8 cellular contexts compared by ENCODE assay signal in genomic region chr20:19211661-19212523, GRCh38. TPM values are rescaled to one million over a fixed set of nuclear protein-coding genes. Genes with fewer than 3 reads are reported as not detected.
DNase-seq lines count a peak whose midpoint lies in the region; ATAC-seq and TF ChIP-seq lines count a peak whose summit lies in the region.

No MANE protein-coding gene starts in this region.

- H3K9me3 Mint-ChIP-seq in activated naive CD8-positive, alpha-beta T cell treated with anti-CD3 and anti-CD28 coated beads, Interleukin-2, amount 10 ng/mL, durations not matched to agents 7 days and 5 days = no peaks in the 10 kb centered on the region
- H3K9me3 Mint-ChIP-seq in activated naive CD8-positive, alpha-beta T cell treated with anti-CD3 and anti-CD28 coated beads for 36 hours = no peaks in the 10 kb centered on the region
- no peaks in the 10 kb centered on the region for H3K9me3 Mint-ChIP-seq in immature natural killer cell
- H3K9me3 Mint-ChIP-seq in stimulated activated memory B cell treated with anti-CD40 and anti-IgM and Interleukin-4, amounts not matched to agents 10 μg/mL and 1 μg/mL and 100 μg/mL, for 72 hours = no peaks in the 10 kb centered on the region

- H3K36me3 Mint-ChIP-seq in activated naive CD8-positive, alpha-beta T cell treated with anti-CD3 and anti-CD28 coated beads, Interleukin-2, amount 10 ng/mL, durations not matched to agents 7 days and 5 days = no peaks in the 10 kb centered on the region
- no peaks in the 10 kb centered on the region for H3K36me3 Mint-ChIP-seq in activated naive CD8-positive, alpha-beta T cell treated with anti-CD3 and anti-CD28 coated beads for 36 hours
- no peaks in the 10 kb centered on the region for H3K36me3 Mint-ChIP-seq in immature natural killer cell
- H3K36me3 Mint-ChIP-seq in stimulated activated memory B cell treated with anti-CD40 and anti-IgM and Interleukin-4, amounts not matched to agents 10 μg/mL and 1 μg/mL and 100 μg/mL, for 72 hours = no peaks in the 10 kb centered on the region

- peak overlapping the region; percentile 68 for H2AFZ ChIP-seq in smooth muscle cell (ENCODE audit: low read depth)

- peaks cover 1% of the 10 kb centered on the region for H3K4me1 Mint-ChIP-seq in activated naive CD8-positive, alpha-beta T cell treated with anti-CD3 and anti-CD28 coated beads, Interleukin-2, amount 10 ng/mL, durations not matched to agents 7 days and 5 days
- no peaks in the 10 kb centered on the region for H3K4me1 Mint-ChIP-seq in activated naive CD8-positive, alpha-beta T cell treated with anti-CD3 and anti-CD28 coated beads for 36 hours
- H3K4me1 Mint-ChIP-seq in immature natural killer cell = peaks cover 0 to 1% of the 10 kb centered on the region in 2 donors
- peaks cover 6% of the 10 kb centered on the region for H3K4me1 Mint-ChIP-seq in stimulated activated memory B cell treated with anti-CD40 and anti-IgM and Interleukin-4, amounts not matched to agents 10 μg/mL and 1 μg/mL and 100 μg/mL, for 72 hours

- H3F3A ChIP-seq in smooth muscle cell (ENCODE audit: low read depth) = no peaks in the 10 kb centered on the region

- DNase-seq in activated naive CD8-positive, alpha-beta T cell treated with anti-CD3 and anti-CD28 coated beads, Interleukin-2, amount 10 ng/mL, durations not matched to agents 7 days and 5 days = no peak
- no peak for DNase-seq in activated naive CD8-positive, alpha-beta T cell treated with anti-CD3 and anti-CD28 coated beads for 36 hours
- no peak for DNase-seq in astrocyte of the cerebellum (ENCODE audit: low read depth)
- no peak for DNase-seq in immature natural killer cell
- DNase-seq in smooth muscle cell (lab: John Stamatoyannopoulos, UW; ENCODE audit: unreplicated experiment) = no peak
- no peak for DNase-seq in SIG-M5 (lab: John Stamatoyannopoulos, UW)

- no peaks in the 10 kb centered on the region for H3K36me3 ChIP-seq in smooth muscle cell (ENCODE audit: low read depth)

- H3K27me3 Mint-ChIP-seq in activated naive CD8-positive, alpha-beta T cell treated with anti-CD3 and anti-CD28 coated beads, Interleukin-2, amount 10 ng/mL, durations not matched to agents 7 days and 5 days = peaks cover 56% of the 10 kb centered on the region
- H3K27me3 Mint-ChIP-seq in activated naive CD8-positive, alpha-beta T cell treated with anti-CD3 and anti-CD28 coated beads for 36 hours = peaks cover 59% of the 10 kb centered on the region
- H3K27me3 Mint-ChIP-seq in immature natural killer cell (ENCODE audit: low read depth in 3 of 3) = peaks cover 4 to 27% (median 19%) of the 10 kb centered on the region in 3 donors
- peaks cover 70% of the 10 kb centered on the region for H3K27me3 Mint-ChIP-seq in stimulated activated memory B cell treated with anti-CD40 and anti-IgM and Interleukin-4, amounts not matched to agents 10 μg/mL and 1 μg/mL and 100 μg/mL, for 72 hours

- no peak overlapping the region for H3K27ac Mint-ChIP-seq in activated naive CD8-positive, alpha-beta T cell treated with anti-CD3 and anti-CD28 coated beads, Interleukin-2, amount 10 ng/mL, durations not matched to agents 7 days and 5 days
- no peak overlapping the region for H3K27ac Mint-ChIP-seq in activated naive CD8-positive, alpha-beta T cell treated with anti-CD3 and anti-CD28 coated beads for 36 hours
- no peak overlapping the region for H3K27ac Mint-ChIP-seq in immature natural killer cell
- H3K27ac Mint-ChIP-seq in stimulated activated memory B cell treated with anti-CD40 and anti-IgM and Interleukin-4, amounts not matched to agents 10 μg/mL and 1 μg/mL and 100 μg/mL, for 72 hours = no peak overlapping the region

- H3K4me1 ChIP-seq in smooth muscle cell (ENCODE audit: low read depth) = no peaks in the 10 kb centered on the region

- H4K20me1 ChIP-seq in smooth muscle cell (ENCODE audit: low read depth) = no peaks in the 10 kb centered on the region

- H3K9ac ChIP-seq in smooth muscle cell (ENCODE audit: low read depth) = no peak overlapping the region

- peak overlapping the region; percentile 86 for H3K4me2 ChIP-seq in smooth muscle cell

- POLR2A ChIA-PET in activated naive CD8-positive, alpha-beta T cell treated with anti-CD3 and anti-CD28 coated beads, Interleukin-2, amount 10 ng/mL, durations not matched to agents 7 days and 5 days (lab: Charles Lee) = no interaction called here

- peak overlapping the region; percentile 53 for H3K4me3 Mint-ChIP-seq in activated naive CD8-positive, alpha-beta T cell treated with anti-CD3 and anti-CD28 coated beads, Interleukin-2, amount 10 ng/mL, durations not matched to agents 7 days and 5 days
- H3K4me3 Mint-ChIP-seq in activated naive CD8-positive, alpha-beta T cell treated with anti-CD3 and anti-CD28 coated beads for 36 hours = no peak overlapping the region
- peak overlapping the region; percentile 15 to 54 (median 42) for H3K4me3 Mint-ChIP-seq in immature natural killer cell
- H3K4me3 Mint-ChIP-seq in stimulated activated memory B cell treated with anti-CD40 and anti-IgM and Interleukin-4, amounts not matched to agents 10 μg/mL and 1 μg/mL and 100 μg/mL, for 72 hours = no peak overlapping the region

- TF ChIP-seq CTCF in astrocyte of the cerebellum (IDR thresholded peaks at IDR 0.05; ENCODE audit: low read depth, low read length, missing control alignments) = no peak
- no peak for TF ChIP-seq CTCF in smooth muscle cell (IDR thresholded peaks at IDR 0.05; ENCODE audit: borderline replicate concordance, insufficient read depth, poor library complexity, severe bottlenecking)

- no peak for ATAC-seq in activated naive CD8-positive, alpha-beta T cell treated with anti-CD3 and anti-CD28 coated beads, Interleukin-2, amount 10 ng/mL, durations not matched to agents 7 days and 5 days (ENCODE audit: low read depth)
- no peak for ATAC-seq in HG02763 (IDR thresholded peaks at IDR 0.05; ENCODE audit: unreplicated experiment)
- no peak for ATAC-seq in stimulated activated memory B cell treated with anti-CD40 and anti-IgM and Interleukin-4, amounts not matched to agents 10 μg/mL and 1 μg/mL and 100 μg/mL, for 72 hours

- H3K79me2 ChIP-seq in smooth muscle cell (ENCODE audit: low read depth) = no peaks in the 10 kb centered on the region

- in situ Hi-C loops in astrocyte of the cerebellum (cut with HindIII; ENCODE audit: low sequenced_read_pairs) = no loop called here

- H3K27me3 ChIP-seq in smooth muscle cell (ENCODE audit: low read depth) = peaks cover 7% of the 10 kb centered on the region

- WGBS in smooth muscle cell (ENCODE audit: low lambda C conversion rate) = 8% methylated on average over 61 of the region's 77 CpGs

- no peaks in the 10 kb centered on the region for H3K9me3 ChIP-seq in smooth muscle cell (replicated peaks; ENCODE audit: low read depth)

- peak overlapping the region; percentile 14 for H3K4me3 ChIP-seq in astrocyte of the cerebellum (ENCODE audit: low read depth, low read length)
- peak overlapping the region; percentile 55 for H3K4me3 ChIP-seq in smooth muscle cell

- H3K27ac ChIP-seq in smooth muscle cell (ENCODE audit: low read depth) = no peak overlapping the region

RNA-seq across cellular contexts. Expression of gene SLC24A3, which starts 0.6 kb away (rescaled TPM):
- total RNA-seq in activated naive CD8-positive, alpha-beta T cell treated with anti-CD3 and anti-CD28 coated beads, Interleukin-2, amount 10 ng/mL, durations not matched to agents 7 days and 5 days = not detected
- not detected for total RNA-seq in activated naive CD8-positive, alpha-beta T cell treated with anti-CD3 and anti-CD28 coated beads for 36 hours
- under 1 TPM in 1 of 3 donors, not detected in 2; 0.10 TPM for polyA plus RNA-seq in immature natural killer cell
- total RNA-seq in smooth muscle cell = 2.5 and 3.5 TPM in 2 replicates
- 3.2 and 4.3 TPM in 2 replicates for polyA plus RNA-seq in smooth muscle cell

Comparison
In these comparisons a context has a peak if more than half of its experiments do, and no peak if none do; other contexts are left out.
1. H3K4me3 Mint-ChIP-seq: peak in activated naive CD8-positive, alpha-beta T cell treated with anti-CD3 and anti-CD28 coated beads, Interleukin-2, amount 10 ng/mL, durations not matched to agents 7 days and 5 days (single experiment) and immature natural killer cell (5 of 5); none in activated naive CD8-positive, alpha-beta T cell treated with anti-CD3 and anti-CD28 coated beads for 36 hours (single experiment) and stimulated activated memory B cell treated with anti-CD40 and anti-IgM and Interleukin-4, amounts not matched to agents 10 μg/mL and 1 μg/mL and 100 μg/mL, for 72 hours (single experiment).